13 cellular contexts compared by ENCODE assay signal in the genomic region with DNA sequence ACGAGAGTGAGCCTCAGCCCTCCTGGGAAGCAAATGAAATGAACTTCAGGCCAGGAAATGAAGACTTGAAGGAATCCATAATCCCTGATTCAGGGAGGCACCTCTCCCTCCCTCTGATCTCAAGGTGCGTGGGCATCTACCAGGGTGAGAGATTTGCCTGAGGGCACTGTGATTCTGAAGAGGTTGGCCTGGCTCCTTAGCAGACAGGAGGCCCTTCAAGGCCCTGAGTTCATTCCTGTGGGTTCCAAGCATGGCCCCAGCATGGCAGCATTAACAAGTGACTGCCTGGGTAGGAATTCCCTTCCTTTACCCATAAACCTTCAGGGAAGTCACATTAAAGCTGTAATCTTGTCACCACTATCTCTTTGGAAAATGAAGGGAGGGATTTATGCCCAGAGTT. TPM values are rescaled to one million over a fixed set of nuclear protein-coding genes. Genes with fewer than 3 reads are reported as not detected.
DNase-seq lines count a peak whose midpoint lies in the region; ATAC-seq and TF ChIP-seq lines count a peak whose summit lies in the region.
"Had no signal": no experiment of that assay in that cellular context is flagged by ENCODE, and none has a peak within 500 bp of the region (broad histone marks: within the 10 kb centered on the region; RNA-seq: fewer than 3 reads in every experiment).

No MANE protein-coding gene starts in this region.

- no peaks in the 10 kb centered on the region for H3K36me3 Mint-ChIP-seq in activated naive CD4-positive, alpha-beta T cell treated with anti-CD3 and anti-CD28 coated beads, Interleukin-2, amount 50 U/mL, for 24 hours
- H3K36me3 Mint-ChIP-seq in activated B cell treated with CpG ODN at 0.5 μM for 24 hours (ENCODE audit: low read depth) (no peaks in the 10 kb centered on the region), memory B cell (peaks cover 2% of the 10 kb centered on the region), chondrocyte (ENCODE audit: low read depth) (peaks cover 1% of the 10 kb centered on the region)

- CTCF ChIA-PET in activated B cell treated with CpG ODN at 0.5 μM for 24 hours (lab: Charles Lee), result interaction anchor here (1.0 to 6.1 kb wide), 2 partner anchors 12 to 176 kb away, joined by 3 to 28 read pairs; no protein-coding TSS in a partner anchor

- no peaks in the 10 kb centered on the region for H3K27me3 Mint-ChIP-seq in activated naive CD4-positive, alpha-beta T cell treated with anti-CD3 and anti-CD28 coated beads, Interleukin-2, amount 50 U/mL, for 24 hours
- no peaks in the 10 kb centered on the region for H3K27me3 Mint-ChIP-seq in activated B cell treated with CpG ODN at 0.5 μM for 24 hours
- no peaks in the 10 kb centered on the region for H3K27me3 Mint-ChIP-seq in memory B cell
- H3K27me3 Mint-ChIP-seq in chondrocyte (ENCODE audit: low read depth), result no peaks in the 10 kb centered on the region

- H3K27ac ChIP-seq in transverse colon, result peak overlapping the region; percentile 4 to 73 (median 50)

- 60 to 87% methylated on average over 1 to 2 of the region's 2 CpGs for WGBS in transverse colon (ENCODE audit: low coverage in 1 of 2), 2 donors

- no peaks in the 10 kb centered on the region for H3K9me3 Mint-ChIP-seq in activated naive CD4-positive, alpha-beta T cell treated with anti-CD3 and anti-CD28 coated beads, Interleukin-2, amount 50 U/mL, for 24 hours
- no peaks in the 10 kb centered on the region for H3K9me3 Mint-ChIP-seq in activated B cell treated with CpG ODN at 0.5 μM for 24 hours
- peaks cover 3% of the 10 kb centered on the region for H3K9me3 Mint-ChIP-seq in memory B cell
- H3K9me3 Mint-ChIP-seq in chondrocyte (ENCODE audit: low read depth), result peaks cover 9% of the 10 kb centered on the region

- peaks cover 0 to 17% (median 6%) of the 10 kb centered on the region in 4 donors for H3K4me1 ChIP-seq in transverse colon

- no peak overlapping the region for H3K4me3 Mint-ChIP-seq in activated naive CD4-positive, alpha-beta T cell treated with anti-CD3 and anti-CD28 coated beads, Interleukin-2, amount 50 U/mL, for 24 hours
- peak overlapping the region; percentile 59 for H3K4me3 Mint-ChIP-seq in activated B cell treated with CpG ODN at 0.5 μM for 24 hours
- H3K4me3 Mint-ChIP-seq in memory B cell, result peak overlapping the region; percentile 46
- no peak overlapping the region for H3K4me3 Mint-ChIP-seq in chondrocyte (ENCODE audit: unreplicated experiment)
- H3K4me3 Mint-ChIP-seq: activated naive CD8-positive, alpha-beta T cell treated with anti-CD3 and anti-CD28 coated beads, Interleukin-2, amount 10 ng/mL, durations not matched to agents 7 days and 5 days; nephron had no signal

- no peaks in the 10 kb centered on the region for H3K36me3 ChIP-seq in transverse colon

- no peak overlapping the region for H3K4me3 ChIP-seq in transverse colon
- H3K4me3 ChIP-seq: coronary artery had no signal

- no peak for TF ChIP-seq POLR2A in transverse colon (IDR thresholded peaks at IDR 0.05)

- POLR2A ChIA-PET in activated B cell treated with CpG ODN at 0.5 μM for 24 hours (lab: Charles Lee), result interaction anchor here (0.6 to 4.6 kb wide), 8 partner anchors 9 to 174 kb away, joined by 3 to 52 read pairs (median 6); a partner anchor contains a TSS

- no peak for TF ChIP-seq CTCF in activated B cell treated with CpG ODN at 0.5 μM for 24 hours (IDR thresholded peaks at IDR 0.05)
- TF ChIP-seq CTCF in transverse colon (IDR thresholded peaks at IDR 0.05), result no peak
- no peak for TF ChIP-seq CTCF in chondrocyte (IDR thresholded peaks at IDR 0.05)

- peaks cover 18% of the 10 kb centered on the region for H3K4me1 Mint-ChIP-seq in activated naive CD4-positive, alpha-beta T cell treated with anti-CD3 and anti-CD28 coated beads, Interleukin-2, amount 50 U/mL, for 24 hours
- H3K4me1 Mint-ChIP-seq in activated B cell treated with CpG ODN at 0.5 μM for 24 hours (peaks cover 80% of the 10 kb centered on the region), memory B cell (peaks cover 42% of the 10 kb centered on the region), chondrocyte (ENCODE audit: low read depth) (peaks cover 14% of the 10 kb centered on the region)
- H3K4me1 Mint-ChIP-seq: nephron had no signal

- ATAC-seq in activated B cell treated with CpG ODN at 0.5 μM for 24 hours (ENCODE audit: low read depth) (no peak), memory B cell (ENCODE audit: low read depth) (no peak)

- in situ Hi-C loops in transverse colon (cut with MboI; ENCODE audit: low pct_ligation_motif_present in 1 of 4, low pct_unique_long_range_greater_than_20kb in 1 of 4, low sequenced_read_pairs in 3 of 4), result no loop called here

- H3K27ac Mint-ChIP-seq in activated naive CD4-positive, alpha-beta T cell treated with anti-CD3 and anti-CD28 coated beads, Interleukin-2, amount 50 U/mL, for 24 hours, result peak overlapping the region; percentile 35
- H3K27ac Mint-ChIP-seq in activated B cell treated with CpG ODN at 0.5 μM for 24 hours (peak overlapping the region; percentile 74), memory B cell (peak overlapping the region; percentile 88), chondrocyte (ENCODE audit: unreplicated experiment) (no peak overlapping the region)
- H3K27ac Mint-ChIP-seq: activated naive CD8-positive, alpha-beta T cell treated with anti-CD3 and anti-CD28 coated beads, Interleukin-2, amount 10 ng/mL, durations not matched to agents 7 days and 5 days; nephron had no signal

- no peaks in the 10 kb centered on the region for H3K27me3 ChIP-seq in transverse colon

- H3K9me3 ChIP-seq in transverse colon, result no peaks in the 10 kb centered on the region

- no peak for DNase-seq in activated naive CD4-positive, alpha-beta T cell (lab: John Stamatoyannopoulos, UW)
- DNase-seq in activated B cell treated with CpG ODN at 0.5 μM for 24 hours, result no peak
- DNase-seq in memory B cell (ENCODE audit: low spot score in 2 of 2), result no peak
- DNase-seq in transverse colon, result peak; percentile 2
- no peak for DNase-seq in posterior vena cava (ENCODE audit: low spot score)
- no peak for DNase-seq in effector CD8-positive, alpha-beta T cell (lab: John Stamatoyannopoulos, UW)
- no peak for DNase-seq in chondrocyte (ENCODE audit: low spot score)
- DNase-seq: activated naive CD8-positive, alpha-beta T cell treated with anti-CD3 and anti-CD28 coated beads, Interleukin-2, amount 10 ng/mL, durations not matched to agents 7 days and 5 days; NCI-H2029; NCI-H69 had no signal

- no peak for TF ChIP-seq EP300 in transverse colon (IDR thresholded peaks at IDR 0.05; ENCODE audit: low read depth)

- intact Hi-C loops in activated B cell treated with CpG ODN at 0.5 μM for 24 hours (cut with micrococcal nuclease), result no loop called here
- intact Hi-C loops in transverse colon (cut with DNase I; ENCODE audit: low total_unique reads), result no loop called here
- intact Hi-C loops in posterior vena cava (cut with DNase I), result loop anchor here in 1 of 2 donors (10.0 kb wide), 1 partner anchor 61 kb away; no protein-coding TSS in a partner anchor

RNA-seq across cellular contexts. Expression of a gene that starts 29.8 kb away (rescaled TPM):
- total RNA-seq in activated B cell treated with CpG ODN at 0.5 μM for 24 hours, result 66.8 and 71.1 TPM in 2 replicates
- 100 to 1,000 TPM in 1 of 4 donors, 10 to 100 TPM in 3; 40.8 to 131 (median 76.6) TPM for total RNA-seq in transverse colon
- total RNA-seq in posterior vena cava, result 10 to 100 TPM; 50.2 to 51.0 TPM
- 58.1 to 58.4 TPM (median 58.3 TPM) in 3 replicates for total RNA-seq in chondrocyte

RNA-seq across cellular contexts. Expression of a gene that starts 48.7 kb away (rescaled TPM):
- total RNA-seq in activated B cell treated with CpG ODN at 0.5 μM for 24 hours (33.9 and 34.5 TPM in 2 replicates), transverse colon (10 to 100 TPM; 10.3 to 30.7 (median 28.9) TPM), posterior vena cava (10 to 100 TPM; 38.5 to 46.2 TPM), chondrocyte (40.3 to 52.3 TPM (median 47.7 TPM) in 3 replicates)

Comparison
In these comparisons a context has a peak if more than half of its experiments do, and no peak if none do; other contexts are left out.
1. H3K4me3 Mint-ChIP-seq: peak in activated B cell treated with CpG ODN at 0.5 μM for 24 hours (single experiment) and memory B cell (single experiment); none in activated naive CD4-positive, alpha-beta T cell treated with anti-CD3 and anti-CD28 coated beads, Interleukin-2, amount 50 U/mL, for 24 hours (single experiment) and chondrocyte (single experiment).